ENCODE assay signal across 11 cellular contexts in the genomic region with DNA sequence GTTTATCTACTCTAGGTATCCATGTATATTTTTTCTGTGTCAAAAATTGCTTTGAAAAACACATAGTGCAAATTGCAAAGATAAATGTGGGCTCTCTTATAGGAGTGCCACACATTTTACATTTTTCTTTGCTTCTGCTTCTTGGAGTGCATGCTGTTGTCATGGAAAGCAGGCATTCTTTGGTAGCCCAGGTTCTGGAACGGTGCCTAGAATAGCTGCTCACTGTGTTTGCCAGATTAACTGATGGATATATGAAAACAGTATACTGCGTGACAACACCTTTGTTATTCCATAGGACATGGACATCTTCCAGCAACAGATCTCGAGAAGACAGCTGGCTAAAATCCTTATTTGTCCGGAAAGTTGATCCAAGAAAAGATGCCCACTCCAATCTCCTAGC. TPM values are rescaled to one million over a fixed set of nuclear protein-coding genes. Genes with fewer than 3 reads are reported as not detected.
DNase-seq lines count a peak whose midpoint lies in the region; ATAC-seq and TF ChIP-seq lines count a peak whose summit lies in the region.
"Had no signal": no experiment of that assay in that cellular context is flagged by ENCODE, and none has a peak within 500 bp of the region (broad histone marks: within the 10 kb centered on the region; RNA-seq: fewer than 3 reads in every experiment).

No MANE protein-coding gene starts in this region.

- no peak overlapping the region for H3K9ac ChIP-seq in SK-N-SH

- DNase-seq in AG04449 (ENCODE audit: low read depth, low spot score) = peak; percentile 67
- DNase-seq in SK-N-SH = no peak
- DNase-seq in iris pigment epithelial cell (ENCODE audit: low read depth) = peak; percentile 80
- no peak for DNase-seq in lower lobe of right lung
- DNase-seq in activated CD4-positive, alpha-beta T cell treated with anti-CD3 and anti-CD28 coated beads for 48 hours = no peak
- DNase-seq in SW 1271 (lab: John Stamatoyannopoulos, UW) = no peak
- DNase-seq: NCI-H187 treated with DMSO at 0.1 percent for 48 hours, T-helper 1 cell had no signal

- POLR2A ChIA-PET in AG04449 (lab: Yijun Ruan, JAX) (no interaction called here), SK-N-SH (lab: Yijun Ruan, JAX) (no interaction called here)

- H3K27ac ChIP-seq in SK-N-SH (ENCODE audit: low read depth in 2 of 2, low read length in 1 of 2) = peak overlapping the region in 1 of 2 experiments; percentile 11; a peak in 3 of 4 replicates
- no peak overlapping the region for H3K27ac ChIP-seq in lower lobe of right lung
- H3K27ac ChIP-seq: C4-2B had no signal

- 0 out of 2 replicates have a peak overlapping the region, but pooled peaks have one; percentile 21 for H3K4me2 ChIP-seq in SK-N-SH

- no peak for ATAC-seq in lower lobe of right lung
- ATAC-seq in HG02798 (IDR thresholded peaks at IDR 0.05; ENCODE audit: poor library complexity, unreplicated experiment) = no peak

- H3K4me1 ChIP-seq in SK-N-SH (ENCODE audit: control insufficient read depth in 1 of 2, insufficient read depth in 2 of 2, low read depth in 1 of 2, low read length in 1 of 2) (peaks cover 4% of the 10 kb centered on the region in 2 experiments; a peak in 3 of 4 replicates), lower lobe of right lung (peaks cover 6% of the 10 kb centered on the region)

- no peaks in the 10 kb centered on the region for H3K9me2 ChIP-seq in SK-N-SH

- H3K27me3 ChIP-seq in SK-N-SH (ENCODE audit: insufficient read depth) (no peaks in the 10 kb centered on the region), lower lobe of right lung (ENCODE audit: low read depth) (no peaks in the 10 kb centered on the region)

- peaks cover 44% of the 10 kb centered on the region for H4K20me1 ChIP-seq in SK-N-SH (ENCODE audit: insufficient read depth)

- intact Hi-C loops in lower lobe of right lung (cut with DNase I) = no loop called here

- no peak overlapping the region for H2AFZ ChIP-seq in SK-N-SH (ENCODE audit: low read depth)

- TF ChIP-seq CTCF in AG04449 (IDR thresholded peaks at IDR 0.05; ENCODE audit: insufficient read depth, low read length, missing control alignments) (no peak), SK-N-SH (IDR thresholded peaks at IDR 0.05) (no peak), lower lobe of right lung (IDR thresholded peaks at IDR 0.05) (no peak)

- CTCF ChIA-PET in AG04449 (lab: Yijun Ruan, JAX) (interaction anchor here (0.8 to 4.6 kb wide), 3 partner anchors 12 to 29 kb away, joined by 3 to 22 read pairs (median 5); partner anchors contain the start of gene NIPSNAP2), SK-N-SH (lab: Yijun Ruan, JAX) (interaction anchor here (5.3 kb wide), 1 partner anchor 13 kb away, joined by 50 read pairs; the partner anchor contains the start of gene NIPSNAP2)

- no peaks in the 10 kb centered on the region for H3F3A ChIP-seq in SK-N-SH (replicated peaks; ENCODE audit: insufficient read depth)

- H3K36me3 ChIP-seq in SK-N-SH (replicated peaks in 1 of 2; ENCODE audit: control insufficient read depth in 1 of 2, insufficient read depth in 2 of 2, low read length in 1 of 2) (peaks cover 41 to 45% of the 10 kb centered on the region in 2 experiments), lower lobe of right lung (peaks cover 54% of the 10 kb centered on the region)

- WGBS in SK-N-SH (ENCODE audit: low lambda C conversion rate) = 61% methylated on average over 4 of the region's 4 CpGs

- H3K9me3 ChIP-seq in SK-N-SH = no peaks in the 10 kb centered on the region
- H3K9me3 ChIP-seq in lower lobe of right lung = no peaks in the 10 kb centered on the region

- TF ChIP-seq RAD21 in Ishikawa (IDR thresholded peaks at IDR 0.05; ENCODE audit: low read depth) (no peak), SK-N-SH (IDR thresholded peaks at IDR 0.05; ENCODE audit: low read length) (no peak)

- H3K79me2 ChIP-seq in SK-N-SH (ENCODE audit: insufficient read depth) = peaks cover 42% of the 10 kb centered on the region

- H3K4me3 ChIP-seq in AG04449 (ENCODE audit: low read depth, low read length) (no peak overlapping the region), SK-N-SH (ENCODE audit: low read depth in 2 of 2, low read length in 1 of 2) (no peak overlapping the region), lower lobe of right lung (no peak overlapping the region)

- no peak for TF ChIP-seq EP300 in Ishikawa (IDR thresholded peaks at IDR 0.05; ENCODE audit: borderline replicate concordance)
- TF ChIP-seq EP300 in SK-N-SH (IDR thresholded peaks at IDR 0.05; ENCODE audit: borderline replicate concordance in 1 of 2, low read depth in 1 of 2, low read length in 1 of 2) = no peak

TF ChIP-seq in Ishikawa, 13 proteins besides CTCF, POLR2A, EP300 and RAD21:
- peak; percentile 73 for TF ChIP-seq NFIC (IDR thresholded peaks at IDR 0.05)
- TF ChIP-seq, protein P1, sequence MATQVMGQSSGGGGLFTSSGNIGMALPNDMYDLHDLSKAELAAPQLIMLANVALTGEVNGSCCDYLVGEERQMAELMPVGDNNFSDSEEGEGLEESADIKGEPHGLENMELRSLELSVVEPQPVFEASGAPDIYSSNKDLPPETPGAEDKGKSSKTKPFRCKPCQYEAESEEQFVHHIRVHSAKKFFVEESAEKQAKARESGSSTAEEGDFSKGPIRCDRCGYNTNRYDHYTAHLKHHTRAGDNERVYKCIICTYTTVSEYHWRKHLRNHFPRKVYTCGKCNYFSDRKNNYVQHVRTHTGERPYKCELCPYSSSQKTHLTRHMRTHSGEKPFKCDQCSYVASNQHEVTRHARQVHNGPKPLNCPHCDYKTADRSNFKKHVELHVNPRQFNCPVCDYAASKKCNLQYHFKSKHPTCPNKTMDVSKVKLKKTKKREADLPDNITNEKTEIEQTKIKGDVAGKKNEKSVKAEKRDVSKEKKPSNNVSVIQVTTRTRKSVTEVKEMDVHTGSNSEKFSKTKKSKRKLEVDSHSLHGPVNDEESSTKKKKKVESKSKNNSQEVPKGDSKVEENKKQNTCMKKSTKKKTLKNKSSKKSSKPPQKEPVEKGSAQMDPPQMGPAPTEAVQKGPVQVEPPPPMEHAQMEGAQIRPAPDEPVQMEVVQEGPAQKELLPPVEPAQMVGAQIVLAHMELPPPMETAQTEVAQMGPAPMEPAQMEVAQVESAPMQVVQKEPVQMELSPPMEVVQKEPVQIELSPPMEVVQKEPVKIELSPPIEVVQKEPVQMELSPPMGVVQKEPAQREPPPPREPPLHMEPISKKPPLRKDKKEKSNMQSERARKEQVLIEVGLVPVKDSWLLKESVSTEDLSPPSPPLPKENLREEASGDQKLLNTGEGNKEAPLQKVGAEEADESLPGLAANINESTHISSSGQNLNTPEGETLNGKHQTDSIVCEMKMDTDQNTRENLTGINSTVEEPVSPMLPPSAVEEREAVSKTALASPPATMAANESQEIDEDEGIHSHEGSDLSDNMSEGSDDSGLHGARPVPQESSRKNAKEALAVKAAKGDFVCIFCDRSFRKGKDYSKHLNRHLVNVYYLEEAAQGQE (IDR thresholded peaks at IDR 0.05; ENCODE audit: low read depth) = no peak
- no peak for TF ChIP-seq EGR1 (IDR thresholded peaks at IDR 0.05)
- TF ChIP-seq TEAD4 (IDR thresholded peaks at IDR 0.05) = peak; percentile 65

TF ChIP-seq in SK-N-SH, 30 proteins besides CTCF, POLR2A, EP300 and RAD21:
- TF ChIP-seq NFIC (IDR thresholded peaks at IDR 0.05; ENCODE audit: borderline replicate concordance) (peak; percentile 17; the same call in 1 of the 2 replicates), ZBTB33 (IDR thresholded peaks at IDR 0.05; ENCODE audit: borderline replicate concordance, low read depth) (no peak)

RNA-seq across cellular contexts. Expression of gene NIPSNAP2, which starts 13.4 kb away (rescaled TPM):
- polyA plus RNA-seq in SK-N-SH (2012; rRNA removed) = 57.5 and 64.7 TPM in 2 replicates
- 72.8 and 90.7 TPM in 2 replicates for polyA plus RNA-seq in SK-N-SH (2012; cell fraction: cytosol; rRNA removed)
- 22.1 and 41.7 TPM in 2 replicates for polyA plus RNA-seq in SK-N-SH (2012; cell fraction: nucleus; rRNA removed)
- 52.9 TPM for total RNA-seq in lower lobe of right lung

RNA-seq across cellular contexts. Expression of gene MRPS17, which starts 26.2 kb away (rescaled TPM):
- polyA plus RNA-seq in SK-N-SH (2012; rRNA removed) = 17.4 and 19.2 TPM in 2 replicates
- 24.1 and 26.7 TPM in 2 replicates for polyA plus RNA-seq in SK-N-SH (2012; cell fraction: cytosol; rRNA removed)
- polyA plus RNA-seq in SK-N-SH (2012; cell fraction: nucleus; rRNA removed) = 5.9 and 6.6 TPM in 2 replicates
- total RNA-seq in lower lobe of right lung = 10.2 TPM

Comparison
In these comparisons a context has a peak if more than half of its experiments do, and no peak if none do; other contexts are left out.
1. DNase-seq: peak in AG04449 (single experiment) and iris pigment epithelial cell (single experiment); none in SK-N-SH (single experiment), lower lobe of right lung (single experiment), activated CD4-positive, alpha-beta T cell treated with anti-CD3 and anti-CD28 coated beads for 48 hours (single experiment) and SW 1271 (0 of 2).